In genomic region chr3:13244695-13245449, GRCh38 we compare ENCODE assay signal across 1 cellular context.
TF ChIP-seq lines count a peak whose summit lies in the region.

No MANE protein-coding gene starts in this region.

TF ChIP-seq in HepG2, 621 proteins besides CTCF, POLR2A, EP300 and RAD21 (continued from another document):
- TF ChIP-seq ZNF142 (CRISPR knock-in tag; IDR thresholded peaks at IDR 0.05): no peak
- no peak for TF ChIP-seq ZBTB42 (CRISPR knock-in tag; IDR thresholded peaks at IDR 0.05)
